In the genomic region with DNA sequence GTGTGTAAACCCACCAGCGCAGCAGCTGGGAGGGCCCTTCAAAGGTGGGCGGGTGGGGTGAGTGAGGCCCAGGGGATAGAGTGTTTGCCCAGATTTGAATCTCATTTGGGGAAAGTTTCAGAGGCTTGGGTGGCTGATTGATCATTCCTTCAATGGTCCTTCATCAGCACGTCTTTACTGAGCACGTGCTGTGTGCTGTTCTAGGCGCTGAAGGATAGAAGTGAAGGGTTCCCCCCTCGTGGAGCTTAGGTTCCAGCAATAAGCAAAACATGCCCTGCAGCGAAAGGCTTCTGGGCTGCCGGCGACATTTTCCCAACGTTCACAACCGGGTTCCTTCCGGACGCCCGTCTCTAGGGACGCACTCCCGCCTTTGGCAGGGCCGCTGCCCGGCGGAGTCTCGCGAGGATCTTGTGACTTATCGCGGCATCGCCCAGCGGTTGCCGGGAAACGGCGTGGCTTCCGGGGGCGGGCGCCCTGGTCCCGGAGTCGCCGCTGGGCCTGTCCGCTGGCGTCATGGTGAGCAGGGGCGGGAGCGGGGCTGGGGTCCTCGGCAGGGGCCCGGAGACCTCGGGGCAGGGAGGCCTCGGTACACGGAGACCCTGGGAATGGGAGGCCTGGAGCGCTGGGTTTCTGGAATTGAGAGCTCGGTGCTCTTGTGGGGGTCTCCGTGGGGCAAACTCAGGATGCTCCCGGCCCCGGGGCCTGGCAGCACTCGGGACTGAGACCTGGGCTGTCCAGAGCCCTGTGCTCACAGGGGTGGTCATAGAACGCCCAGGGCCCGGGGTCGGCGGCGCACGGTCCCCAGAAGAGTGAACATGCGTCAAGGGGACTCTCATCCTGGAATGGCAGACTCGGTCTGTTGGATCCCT, we compare ENCODE assay signal across 9 cellular contexts. TPM values are rescaled to one million over a fixed set of nuclear protein-coding genes. Genes with fewer than 3 reads are reported as not detected.
DNase-seq lines count a peak whose midpoint lies in the region; ATAC-seq and TF ChIP-seq lines count a peak whose summit lies in the region.
"Had no signal": no experiment of that assay in that cellular context is flagged by ENCODE, and none has a peak within 500 bp of the region (broad histone marks: within the 10 kb centered on the region; RNA-seq: fewer than 3 reads in every experiment).

No MANE protein-coding gene starts in this region.

- peak overlapping the region; percentile 52 to 93 for H3K27ac Mint-ChIP-seq in stimulated activated naive CD8-positive, alpha-beta T cell treated with anti-CD3 and anti-CD28 coated beads, Interleukin-15, amount 100 ng/mL, for 72 hours

- H3K4me1 ChIP-seq in BLaER1, result peaks cover 71% of the 10 kb centered on the region
- H3K4me1 ChIP-seq in Peyer's patch, result peaks cover 0 to 27% (median 10%) of the 10 kb centered on the region in 4 donors

- peaks cover 5 to 7% of the 10 kb centered on the region in 2 donors for H3K9me3 Mint-ChIP-seq in stimulated activated naive CD8-positive, alpha-beta T cell treated with anti-CD3 and anti-CD28 coated beads, Interleukin-15, amount 100 ng/mL, for 72 hours

- peaks cover 24% of the 10 kb centered on the region for H4K20me1 ChIP-seq in BLaER1
- no peaks in the 10 kb centered on the region for H4K20me1 ChIP-seq in neural cell (ENCODE audit: insufficient read depth)

- H3K27me3 Mint-ChIP-seq in stimulated activated naive CD8-positive, alpha-beta T cell treated with anti-CD3 and anti-CD28 coated beads, Interleukin-15, amount 100 ng/mL, for 72 hours, result peaks cover 23% of the 10 kb centered on the region

- H3K9ac ChIP-seq in BLaER1, result peak overlapping the region; percentile 84
- H3K9ac ChIP-seq in neural cell (ENCODE audit: low read length), result peak overlapping the region; percentile 38

- H3K79me2 ChIP-seq in neural cell (replicated peaks; ENCODE audit: insufficient read depth, low read length), result no peaks in the 10 kb centered on the region

- in situ Hi-C loops in KBM-7 (cut with MboI; ENCODE audit: low pct_unique_long_range_greater_than_20kb, low sequenced_read_pairs), result no loop called here

- DNase-seq in KBM-7 (peak; percentile 80), Peyer's patch (peak; percentile 74 to 94 (median 94)), fibroblast of the aortic adventitia (ENCODE audit: low read depth) (peak; percentile 84)
- DNase-seq in activated T-helper 9 cell treated with anti-CD3 and anti-CD28 coated beads, Interleukin-2, amount 50 U/mL, for 16 hours (ENCODE audit: low read depth), result peak; percentile 66
- DNase-seq in stimulated activated naive CD8-positive, alpha-beta T cell treated with anti-CD3 and anti-CD28 coated beads, Interleukin-15, amount 100 ng/mL, for 72 hours, result peak; percentile 83 to 89

- no peak for TF ChIP-seq RAD21 in neural cell (conservative IDR thresholded peaks at IDR 0.05)

- H3K9me3 ChIP-seq in BLaER1, result no peaks in the 10 kb centered on the region
- H3K9me3 ChIP-seq in Peyer's patch, result no peaks in the 10 kb centered on the region
- H3K9me3 ChIP-seq in neural cell (ENCODE audit: low read length), result no peaks in the 10 kb centered on the region

- ATAC-seq in GM19397 (IDR thresholded peaks at IDR 0.05; ENCODE audit: unreplicated experiment), result peak; percentile 63
- ATAC-seq in stimulated activated naive CD8-positive, alpha-beta T cell treated with anti-CD3 and anti-CD28 coated beads, Interleukin-15, amount 100 ng/mL, for 72 hours, result peak; percentile 90

- no peaks in the 10 kb centered on the region for H3K36me3 ChIP-seq in BLaER1
- no peaks in the 10 kb centered on the region for H3K36me3 ChIP-seq in Peyer's patch
- H3K36me3 ChIP-seq in neural cell (ENCODE audit: insufficient read depth, low read length), result no peaks in the 10 kb centered on the region

- peaks cover 49% of the 10 kb centered on the region for H3K4me1 Mint-ChIP-seq in stimulated activated naive CD8-positive, alpha-beta T cell treated with anti-CD3 and anti-CD28 coated beads, Interleukin-15, amount 100 ng/mL, for 72 hours

- peak overlapping the region; percentile 74 for H3K4me3 ChIP-seq in BLaER1
- H3K4me3 ChIP-seq in Peyer's patch, result peak overlapping the region; percentile 44 to 84 (median 64)
- peak overlapping the region; percentile 83 for H3K4me3 ChIP-seq in fibroblast of the aortic adventitia (ENCODE audit: low read depth, low read length)
- H3K4me3 ChIP-seq in neural cell (ENCODE audit: low read length), result peak overlapping the region; percentile 61

- TF ChIP-seq EP300 in neural cell (conservative IDR thresholded peaks at IDR 0.05; ENCODE audit: poor library complexity, severe bottlenecking), result no peak

- no peak for TF ChIP-seq POLR2A in Peyer's patch (IDR thresholded peaks at IDR 0.05)

- H3K27ac ChIP-seq in BLaER1, result peak overlapping the region; percentile 71
- peak overlapping the region; percentile 15 to 60 (median 38) for H3K27ac ChIP-seq in Peyer's patch
- no peak overlapping the region for H3K27ac ChIP-seq in neural cell (ENCODE audit: low read length)

- peak overlapping the region; percentile 97 for H3K4me2 ChIP-seq in BLaER1
- no peak overlapping the region for H3K4me2 ChIP-seq in neural cell (ENCODE audit: low read length)

- H3K4me3 Mint-ChIP-seq in stimulated activated naive CD8-positive, alpha-beta T cell treated with anti-CD3 and anti-CD28 coated beads, Interleukin-15, amount 100 ng/mL, for 72 hours, result peak overlapping the region; percentile 83 to 85

- H3K9me2 ChIP-seq in neural cell (ENCODE audit: insufficient read depth, low read length), result no peaks in the 10 kb centered on the region

- TF ChIP-seq CTCF in Peyer's patch (IDR thresholded peaks at IDR 0.05) (no peak), fibroblast of the aortic adventitia (IDR thresholded peaks at IDR 0.05; ENCODE audit: insufficient read depth, low read length) (peak; percentile 3), neural cell (IDR thresholded peaks at IDR 0.05; ENCODE audit: poor library complexity, severe bottlenecking) (no peak)

- no peaks in the 10 kb centered on the region for H3F3A ChIP-seq in neural cell (ENCODE audit: insufficient read depth, low read length, poor library complexity, severe bottlenecking)

- no peak overlapping the region for H2AFZ ChIP-seq in neural cell (ENCODE audit: low read depth, low read length)

- H3K27me3 ChIP-seq in BLaER1, result peaks cover 25% of the 10 kb centered on the region
- no peaks in the 10 kb centered on the region for H3K27me3 ChIP-seq in Peyer's patch
- peaks cover 9% of the 10 kb centered on the region for H3K27me3 ChIP-seq in neural cell (ENCODE audit: insufficient read depth, low read depth, low read length)

TF ChIP-seq in neural cell, 6 proteins besides CTCF, POLR2A, EP300 and RAD21:
- no peak for TF ChIP-seq TAF1 (IDR thresholded peaks at IDR 0.05; ENCODE audit: low read depth)
- TF ChIP-seq MXI1 (conservative IDR thresholded peaks at IDR 0.05; ENCODE audit: poor library complexity, severe bottlenecking), result no peak
- TF ChIP-seq SMC3 (conservative IDR thresholded peaks at IDR 0.05; ENCODE audit: poor library complexity), result no peak
- TF ChIP-seq POLR2AphosphoS5 (IDR thresholded peaks at IDR 0.05), result no peak
- TF ChIP-seq EZH2 (IDR thresholded peaks at IDR 0.05; ENCODE audit: borderline replicate concordance, insufficient read depth, low read length, poor library complexity, severe bottlenecking), result no peak
- TF ChIP-seq, protein P1, sequence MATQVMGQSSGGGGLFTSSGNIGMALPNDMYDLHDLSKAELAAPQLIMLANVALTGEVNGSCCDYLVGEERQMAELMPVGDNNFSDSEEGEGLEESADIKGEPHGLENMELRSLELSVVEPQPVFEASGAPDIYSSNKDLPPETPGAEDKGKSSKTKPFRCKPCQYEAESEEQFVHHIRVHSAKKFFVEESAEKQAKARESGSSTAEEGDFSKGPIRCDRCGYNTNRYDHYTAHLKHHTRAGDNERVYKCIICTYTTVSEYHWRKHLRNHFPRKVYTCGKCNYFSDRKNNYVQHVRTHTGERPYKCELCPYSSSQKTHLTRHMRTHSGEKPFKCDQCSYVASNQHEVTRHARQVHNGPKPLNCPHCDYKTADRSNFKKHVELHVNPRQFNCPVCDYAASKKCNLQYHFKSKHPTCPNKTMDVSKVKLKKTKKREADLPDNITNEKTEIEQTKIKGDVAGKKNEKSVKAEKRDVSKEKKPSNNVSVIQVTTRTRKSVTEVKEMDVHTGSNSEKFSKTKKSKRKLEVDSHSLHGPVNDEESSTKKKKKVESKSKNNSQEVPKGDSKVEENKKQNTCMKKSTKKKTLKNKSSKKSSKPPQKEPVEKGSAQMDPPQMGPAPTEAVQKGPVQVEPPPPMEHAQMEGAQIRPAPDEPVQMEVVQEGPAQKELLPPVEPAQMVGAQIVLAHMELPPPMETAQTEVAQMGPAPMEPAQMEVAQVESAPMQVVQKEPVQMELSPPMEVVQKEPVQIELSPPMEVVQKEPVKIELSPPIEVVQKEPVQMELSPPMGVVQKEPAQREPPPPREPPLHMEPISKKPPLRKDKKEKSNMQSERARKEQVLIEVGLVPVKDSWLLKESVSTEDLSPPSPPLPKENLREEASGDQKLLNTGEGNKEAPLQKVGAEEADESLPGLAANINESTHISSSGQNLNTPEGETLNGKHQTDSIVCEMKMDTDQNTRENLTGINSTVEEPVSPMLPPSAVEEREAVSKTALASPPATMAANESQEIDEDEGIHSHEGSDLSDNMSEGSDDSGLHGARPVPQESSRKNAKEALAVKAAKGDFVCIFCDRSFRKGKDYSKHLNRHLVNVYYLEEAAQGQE (IDR thresholded peaks at IDR 0.05; ENCODE audit: borderline replicate concordance), result no peak

RNA-seq across cellular contexts. Expression of gene DBNDD1, which starts 3.2 kb away (rescaled TPM):
- total RNA-seq in Peyer's patch (10 to 100 TPM in 1 of 4 donors, 1 to 10 TPM in 3; 1.9 to 12.3 (median 6.1) TPM), fibroblast of the aortic adventitia (ENCODE audit: low replicate concordance) (0.16 and 1.7 TPM in 2 replicates)
- 15.4 and 18.4 TPM in 2 replicates for polyA plus RNA-seq in neural cell
- polyA minus RNA-seq in neural cell, result 18.4 and 19.2 TPM in 2 replicates

RNA-seq across cellular contexts. Expression of gene PRDM7, which starts 54.7 kb away (rescaled TPM):
- not detected for total RNA-seq in Peyer's patch
- total RNA-seq in fibroblast of the aortic adventitia (ENCODE audit: low replicate concordance), result not detected in 2 replicates
- not detected in 2 replicates for polyA plus RNA-seq in neural cell
- polyA minus RNA-seq in neural cell, result not detected in 2 replicates
- total RNA-seq: T-helper 1 cell treated with Interleukin-12 subunit alpha and Interleukin-12 subunit beta and Interleukin-4 antibody, amounts not matched to agents 30 ng/mL and 1 ng/mL, for 36 hours had no signal
